ENCODE assay signal across 1 cellular context in the genomic region with DNA sequence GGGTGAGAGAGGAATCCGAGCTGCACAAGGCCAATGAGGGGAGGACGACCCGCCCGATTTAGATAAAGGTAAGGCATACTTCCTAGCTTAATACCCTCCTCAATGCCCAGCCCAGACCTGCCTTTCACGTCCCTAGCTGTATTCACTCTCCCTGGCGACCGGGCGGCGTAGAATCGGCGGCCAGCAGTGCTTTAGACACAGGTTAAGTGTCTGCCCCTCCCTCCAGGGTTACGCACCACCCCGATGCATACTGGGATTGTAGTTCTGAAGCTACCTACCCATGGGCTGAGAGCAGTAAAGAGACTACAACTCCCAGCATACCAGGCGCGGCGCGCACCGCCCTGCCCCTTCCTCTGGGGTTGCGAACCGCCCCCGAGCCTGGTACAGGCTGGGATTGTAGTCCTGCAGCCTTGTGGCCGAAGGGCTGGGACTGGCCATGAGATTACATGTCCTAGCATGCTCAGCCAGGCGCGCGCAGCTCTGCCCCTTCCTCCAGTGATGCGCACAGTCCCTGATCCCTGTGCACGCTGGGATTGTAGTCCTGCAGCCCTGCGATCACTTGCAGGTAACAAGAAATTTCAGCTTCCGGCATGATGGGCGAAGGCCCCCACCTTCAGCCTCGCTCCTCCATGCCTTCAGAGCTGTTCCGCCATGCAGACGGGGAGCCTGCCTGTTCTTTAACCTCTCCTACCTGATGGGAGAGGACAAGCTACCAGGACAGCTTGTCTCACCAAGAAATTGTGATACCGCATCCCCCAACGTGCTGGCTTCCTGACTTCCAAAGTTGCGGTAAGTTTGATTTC.
A peak's percentile ranks its signal among the peaks of the same experiment; 100 is the strongest.
TF ChIP-seq lines count a peak whose summit lies in the region.

No MANE protein-coding gene starts in this region.

TF ChIP-seq in HepG2, 621 proteins besides CTCF, POLR2A, EP300 and RAD21 (continued from another document and continues in another):
- TF ChIP-seq ZNF280D (CRISPR knock-in tag; IDR thresholded peaks at IDR 0.05) (no peak), DR1 (CRISPR knock-in tag; IDR thresholded peaks at IDR 0.05) (peak; percentile 91), NR2F6 (IDR thresholded peaks at IDR 0.05) (no peak), NR2F6 (CRISPR knock-in tag; IDR thresholded peaks at IDR 0.05) (0 out of 2 replicates have a peak, but pooled peaks have one; percentile 29), ZNF552 (CRISPR knock-in tag; IDR thresholded peaks at IDR 0.05; ENCODE audit: borderline replicate concordance) (no peak), ZNF776 (CRISPR knock-in tag; IDR thresholded peaks at IDR 0.05) (peak; percentile 31; the same call in 1 of the 2 replicates), ZNF605 (CRISPR knock-in tag; IDR thresholded peaks at IDR 0.05) (0 out of 2 replicates have a peak, but pooled peaks have one; percentile 54), MYC (CRISPR knock-in tag; IDR thresholded peaks at IDR 0.05; ENCODE audit: borderline replicate concordance) (peak; percentile 85; the same call in 1 of the 2 replicates), KMT2A (CRISPR knock-in tag; IDR thresholded peaks at IDR 0.05) (peak; percentile 69), ZNF709 (CRISPR knock-in tag; IDR thresholded peaks at IDR 0.05) (no peak), RXRA (CRISPR knock-in tag; IDR thresholded peaks at IDR 0.05) (peak; percentile 81), ZGPAT (CRISPR knock-in tag; IDR thresholded peaks at IDR 0.05) (peak; percentile 63; the same call in 1 of the 2 replicates), ZNF317 (CRISPR knock-in tag; IDR thresholded peaks at IDR 0.05) (0 out of 2 replicates have a peak, but pooled peaks have one; percentile 19), MYPOP (CRISPR knock-in tag; IDR thresholded peaks at IDR 0.05) (peak; percentile 67; the same call in 1 of the 2 replicates), RFX5 (IDR thresholded peaks at IDR 0.05; ENCODE audit: low read depth, low read length) (0 out of 2 replicates have a peak, but pooled peaks have one; percentile 25), ZNF619 (CRISPR knock-in tag; IDR thresholded peaks at IDR 0.05) (peak; percentile 85; the same call in 1 of the 2 replicates), REST (IDR thresholded peaks at IDR 0.05; ENCODE audit: borderline replicate concordance in 1 of 2, low read depth in 1 of 2, low read length in 2 of 2) (no peak), FOXP4 (CRISPR knock-in tag; IDR thresholded peaks at IDR 0.05) (peak; percentile 40; the same call in 1 of the 2 replicates), TBX2 (CRISPR knock-in tag; IDR thresholded peaks at IDR 0.05; ENCODE audit: borderline replicate concordance) (peak; percentile 52; the same call in 1 of the 2 replicates)
- TF ChIP-seq, protein P1, sequence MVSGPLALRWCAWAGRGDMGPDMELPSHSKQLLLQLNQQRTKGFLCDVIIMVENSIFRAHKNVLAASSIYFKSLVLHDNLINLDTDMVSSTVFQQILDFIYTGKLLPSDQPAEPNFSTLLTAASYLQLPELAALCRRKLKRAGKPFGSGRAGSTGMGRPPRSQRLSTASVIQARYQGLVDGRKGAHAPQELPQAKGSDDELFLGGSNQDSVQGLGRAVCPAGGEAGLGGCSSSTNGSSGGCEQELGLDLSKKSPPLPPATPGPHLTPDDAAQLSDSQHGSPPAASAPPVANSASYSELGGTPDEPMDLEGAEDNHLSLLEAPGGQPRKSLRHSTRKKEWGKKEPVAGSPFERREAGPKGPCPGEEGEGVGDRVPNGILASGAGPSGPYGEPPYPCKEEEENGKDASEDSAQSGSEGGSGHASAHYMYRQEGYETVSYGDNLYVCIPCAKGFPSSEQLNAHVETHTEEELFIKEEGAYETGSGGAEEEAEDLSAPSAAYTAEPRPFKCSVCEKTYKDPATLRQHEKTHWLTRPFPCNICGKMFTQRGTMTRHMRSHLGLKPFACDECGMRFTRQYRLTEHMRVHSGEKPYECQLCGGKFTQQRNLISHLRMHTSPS (CRISPR knock-in tag; IDR thresholded peaks at IDR 0.05; ENCODE audit: low read depth) = no peak; the same call in 1 of the 2 replicates
- TF ChIP-seq, protein P2, sequence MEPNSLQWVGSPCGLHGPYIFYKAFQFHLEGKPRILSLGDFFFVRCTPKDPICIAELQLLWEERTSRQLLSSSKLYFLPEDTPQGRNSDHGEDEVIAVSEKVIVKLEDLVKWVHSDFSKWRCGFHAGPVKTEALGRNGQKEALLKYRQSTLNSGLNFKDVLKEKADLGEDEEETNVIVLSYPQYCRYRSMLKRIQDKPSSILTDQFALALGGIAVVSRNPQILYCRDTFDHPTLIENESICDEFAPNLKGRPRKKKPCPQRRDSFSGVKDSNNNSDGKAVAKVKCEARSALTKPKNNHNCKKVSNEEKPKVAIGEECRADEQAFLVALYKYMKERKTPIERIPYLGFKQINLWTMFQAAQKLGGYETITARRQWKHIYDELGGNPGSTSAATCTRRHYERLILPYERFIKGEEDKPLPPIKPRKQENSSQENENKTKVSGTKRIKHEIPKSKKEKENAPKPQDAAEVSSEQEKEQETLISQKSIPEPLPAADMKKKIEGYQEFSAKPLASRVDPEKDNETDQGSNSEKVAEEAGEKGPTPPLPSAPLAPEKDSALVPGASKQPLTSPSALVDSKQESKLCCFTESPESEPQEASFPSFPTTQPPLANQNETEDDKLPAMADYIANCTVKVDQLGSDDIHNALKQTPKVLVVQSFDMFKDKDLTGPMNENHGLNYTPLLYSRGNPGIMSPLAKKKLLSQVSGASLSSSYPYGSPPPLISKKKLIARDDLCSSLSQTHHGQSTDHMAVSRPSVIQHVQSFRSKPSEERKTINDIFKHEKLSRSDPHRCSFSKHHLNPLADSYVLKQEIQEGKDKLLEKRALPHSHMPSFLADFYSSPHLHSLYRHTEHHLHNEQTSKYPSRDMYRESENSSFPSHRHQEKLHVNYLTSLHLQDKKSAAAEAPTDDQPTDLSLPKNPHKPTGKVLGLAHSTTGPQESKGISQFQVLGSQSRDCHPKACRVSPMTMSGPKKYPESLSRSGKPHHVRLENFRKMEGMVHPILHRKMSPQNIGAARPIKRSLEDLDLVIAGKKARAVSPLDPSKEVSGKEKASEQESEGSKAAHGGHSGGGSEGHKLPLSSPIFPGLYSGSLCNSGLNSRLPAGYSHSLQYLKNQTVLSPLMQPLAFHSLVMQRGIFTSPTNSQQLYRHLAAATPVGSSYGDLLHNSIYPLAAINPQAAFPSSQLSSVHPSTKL (CRISPR knock-in tag; IDR thresholded peaks at IDR 0.05) = peak; percentile 60
- TF ChIP-seq, protein P3, sequence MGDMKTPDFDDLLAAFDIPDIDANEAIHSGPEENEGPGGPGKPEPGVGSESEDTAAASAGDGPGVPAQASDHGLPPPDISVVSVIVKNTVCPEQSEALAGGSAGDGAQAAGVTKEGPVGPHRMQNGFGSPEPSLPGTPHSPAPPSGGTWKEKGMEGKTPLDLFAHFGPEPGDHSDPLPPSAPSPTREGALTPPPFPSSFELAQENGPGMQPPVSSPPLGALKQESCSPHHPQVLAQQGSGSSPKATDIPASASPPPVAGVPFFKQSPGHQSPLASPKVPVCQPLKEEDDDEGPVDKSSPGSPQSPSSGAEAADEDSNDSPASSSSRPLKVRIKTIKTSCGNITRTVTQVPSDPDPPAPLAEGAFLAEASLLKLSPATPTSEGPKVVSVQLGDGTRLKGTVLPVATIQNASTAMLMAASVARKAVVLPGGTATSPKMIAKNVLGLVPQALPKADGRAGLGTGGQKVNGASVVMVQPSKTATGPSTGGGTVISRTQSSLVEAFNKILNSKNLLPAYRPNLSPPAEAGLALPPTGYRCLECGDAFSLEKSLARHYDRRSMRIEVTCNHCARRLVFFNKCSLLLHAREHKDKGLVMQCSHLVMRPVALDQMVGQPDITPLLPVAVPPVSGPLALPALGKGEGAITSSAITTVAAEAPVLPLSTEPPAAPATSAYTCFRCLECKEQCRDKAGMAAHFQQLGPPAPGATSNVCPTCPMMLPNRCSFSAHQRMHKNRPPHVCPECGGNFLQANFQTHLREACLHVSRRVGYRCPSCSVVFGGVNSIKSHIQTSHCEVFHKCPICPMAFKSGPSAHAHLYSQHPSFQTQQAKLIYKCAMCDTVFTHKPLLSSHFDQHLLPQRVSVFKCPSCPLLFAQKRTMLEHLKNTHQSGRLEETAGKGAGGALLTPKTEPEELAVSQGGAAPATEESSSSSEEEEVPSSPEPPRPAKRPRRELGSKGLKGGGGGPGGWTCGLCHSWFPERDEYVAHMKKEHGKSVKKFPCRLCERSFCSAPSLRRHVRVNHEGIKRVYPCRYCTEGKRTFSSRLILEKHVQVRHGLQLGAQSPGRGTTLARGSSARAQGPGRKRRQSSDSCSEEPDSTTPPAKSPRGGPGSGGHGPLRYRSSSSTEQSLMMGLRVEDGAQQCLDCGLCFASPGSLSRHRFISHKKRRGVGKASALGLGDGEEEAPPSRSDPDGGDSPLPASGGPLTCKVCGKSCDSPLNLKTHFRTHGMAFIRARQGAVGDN (CRISPR knock-in tag; IDR thresholded peaks at IDR 0.05) = peak; percentile 89
